1 cellular context compared by ENCODE assay signal in the genomic region with DNA sequence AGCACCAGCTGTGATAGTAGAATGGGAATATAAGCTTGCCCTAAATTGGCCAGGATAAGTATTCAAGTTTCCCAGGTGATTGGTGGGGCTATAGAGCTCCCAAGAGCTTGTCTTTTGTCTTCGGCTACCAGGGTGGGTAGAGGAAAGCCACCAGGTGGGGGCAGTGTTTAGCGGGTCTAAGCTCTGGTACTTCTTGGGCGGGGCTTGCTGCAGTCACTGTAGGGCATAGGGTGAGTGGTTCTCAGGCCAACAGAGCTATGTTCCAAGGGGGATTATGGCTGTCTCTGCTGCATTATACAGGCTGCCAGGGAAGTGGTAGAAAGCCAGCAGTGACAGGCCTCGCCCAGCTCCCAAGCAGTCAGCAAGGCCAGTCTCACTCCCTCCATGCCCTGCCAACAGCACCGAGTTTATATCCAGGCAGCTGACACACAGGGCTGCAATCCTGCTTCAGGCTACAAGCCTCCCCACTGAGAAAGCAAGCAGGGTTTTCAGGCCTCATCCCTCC.
TF ChIP-seq lines count a peak whose summit lies in the region.

No MANE protein-coding gene starts in this region.

TF ChIP-seq in GM23338, 12 proteins besides CTCF, POLR2A, EP300 and RAD21 (continued from another document):
- TF ChIP-seq, protein P1, sequence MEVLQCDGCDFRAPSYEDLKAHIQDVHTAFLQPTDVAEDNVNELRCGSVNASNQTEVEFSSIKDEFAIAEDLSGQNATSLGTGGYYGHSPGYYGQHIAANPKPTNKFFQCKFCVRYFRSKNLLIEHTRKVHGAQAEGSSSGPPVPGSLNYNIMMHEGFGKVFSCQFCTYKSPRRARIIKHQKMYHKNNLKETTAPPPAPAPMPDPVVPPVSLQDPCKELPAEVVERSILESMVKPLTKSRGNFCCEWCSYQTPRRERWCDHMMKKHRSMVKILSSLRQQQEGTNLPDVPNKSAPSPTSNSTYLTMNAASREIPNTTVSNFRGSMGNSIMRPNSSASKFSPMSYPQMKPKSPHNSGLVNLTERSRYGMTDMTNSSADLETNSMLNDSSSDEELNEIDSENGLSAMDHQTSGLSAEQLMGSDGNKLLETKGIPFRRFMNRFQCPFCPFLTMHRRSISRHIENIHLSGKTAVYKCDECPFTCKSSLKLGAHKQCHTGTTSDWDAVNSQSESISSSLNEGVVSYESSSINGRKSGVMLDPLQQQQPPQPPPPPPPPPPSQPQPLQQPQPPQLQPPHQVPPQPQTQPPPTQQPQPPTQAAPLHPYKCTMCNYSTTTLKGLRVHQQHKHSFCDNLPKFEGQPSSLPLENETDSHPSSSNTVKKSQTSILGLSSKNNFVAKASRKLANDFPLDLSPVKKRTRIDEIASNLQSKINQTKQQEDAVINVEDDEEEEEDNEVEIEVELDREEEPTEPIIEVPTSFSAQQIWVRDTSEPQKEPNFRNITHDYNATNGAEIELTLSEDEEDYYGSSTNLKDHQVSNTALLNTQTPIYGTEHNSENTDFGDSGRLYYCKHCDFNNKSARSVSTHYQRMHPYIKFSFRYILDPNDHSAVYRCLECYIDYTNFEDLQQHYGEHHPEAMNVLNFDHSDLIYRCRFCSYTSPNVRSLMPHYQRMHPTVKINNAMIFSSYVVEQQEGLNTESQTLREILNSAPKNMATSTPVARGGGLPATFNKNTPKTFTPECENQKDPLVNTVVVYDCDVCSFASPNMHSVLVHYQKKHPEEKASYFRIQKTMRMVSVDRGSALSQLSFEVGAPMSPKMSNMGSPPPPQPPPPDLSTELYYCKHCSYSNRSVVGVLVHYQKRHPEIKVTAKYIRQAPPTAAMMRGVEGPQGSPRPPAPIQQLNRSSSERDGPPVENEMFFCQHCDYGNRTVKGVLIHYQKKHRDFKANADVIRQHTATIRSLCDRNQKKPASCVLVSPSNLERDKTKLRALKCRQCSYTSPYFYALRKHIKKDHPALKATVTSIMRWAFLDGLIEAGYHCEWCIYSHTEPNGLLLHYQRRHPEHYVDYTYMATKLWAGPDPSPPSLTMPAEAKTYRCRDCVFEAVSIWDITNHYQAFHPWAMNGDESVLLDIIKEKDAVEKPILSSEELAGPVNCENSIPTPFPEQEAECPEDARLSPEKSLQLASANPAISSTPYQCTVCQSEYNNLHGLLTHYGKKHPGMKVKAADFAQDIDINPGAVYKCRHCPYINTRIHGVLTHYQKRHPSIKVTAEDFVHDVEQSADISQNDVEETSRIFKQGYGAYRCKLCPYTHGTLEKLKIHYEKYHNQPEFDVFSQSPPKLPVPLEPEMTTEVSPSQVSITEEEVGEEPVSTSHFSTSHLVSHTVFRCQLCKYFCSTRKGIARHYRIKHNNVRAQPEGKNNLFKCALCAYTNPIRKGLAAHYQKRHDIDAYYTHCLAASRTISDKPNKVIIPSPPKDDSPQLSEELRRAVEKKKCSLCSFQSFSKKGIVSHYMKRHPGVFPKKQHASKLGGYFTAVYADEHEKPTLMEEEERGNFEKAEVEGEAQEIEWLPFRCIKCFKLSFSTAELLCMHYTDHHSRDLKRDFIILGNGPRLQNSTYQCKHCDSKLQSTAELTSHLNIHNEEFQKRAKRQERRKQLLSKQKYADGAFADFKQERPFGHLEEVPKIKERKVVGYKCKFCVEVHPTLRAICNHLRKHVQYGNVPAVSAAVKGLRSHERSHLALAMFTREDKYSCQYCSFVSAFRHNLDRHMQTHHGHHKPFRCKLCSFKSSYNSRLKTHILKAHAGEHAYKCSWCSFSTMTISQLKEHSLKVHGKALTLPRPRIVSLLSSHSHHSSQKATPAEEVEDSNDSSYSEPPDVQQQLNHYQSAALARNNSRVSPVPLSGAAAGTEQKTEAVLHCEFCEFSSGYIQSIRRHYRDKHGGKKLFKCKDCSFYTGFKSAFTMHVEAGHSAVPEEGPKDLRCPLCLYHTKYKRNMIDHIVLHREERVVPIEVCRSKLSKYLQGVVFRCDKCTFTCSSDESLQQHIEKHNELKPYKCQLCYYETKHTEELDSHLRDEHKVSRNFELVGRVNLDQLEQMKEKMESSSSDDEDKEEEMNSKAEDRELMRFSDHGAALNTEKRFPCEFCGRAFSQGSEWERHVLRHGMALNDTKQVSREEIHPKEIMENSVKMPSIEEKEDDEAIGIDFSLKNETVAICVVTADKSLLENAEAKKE (CRISPR knock-in tag; IDR thresholded peaks at IDR 0.05) = no peak
- TF ChIP-seq, protein P2, sequence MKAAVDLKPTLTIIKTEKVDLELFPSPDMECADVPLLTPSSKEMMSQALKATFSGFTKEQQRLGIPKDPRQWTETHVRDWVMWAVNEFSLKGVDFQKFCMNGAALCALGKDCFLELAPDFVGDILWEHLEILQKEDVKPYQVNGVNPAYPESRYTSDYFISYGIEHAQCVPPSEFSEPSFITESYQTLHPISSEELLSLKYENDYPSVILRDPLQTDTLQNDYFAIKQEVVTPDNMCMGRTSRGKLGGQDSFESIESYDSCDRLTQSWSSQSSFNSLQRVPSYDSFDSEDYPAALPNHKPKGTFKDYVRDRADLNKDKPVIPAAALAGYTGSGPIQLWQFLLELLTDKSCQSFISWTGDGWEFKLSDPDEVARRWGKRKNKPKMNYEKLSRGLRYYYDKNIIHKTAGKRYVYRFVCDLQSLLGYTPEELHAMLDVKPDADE (IDR thresholded peaks at IDR 0.05) = no peak
TF ChIP-seq in GM23338: peak in this region for 0.
